ENCODE assay signal across 13 cellular contexts in the genomic region with DNA sequence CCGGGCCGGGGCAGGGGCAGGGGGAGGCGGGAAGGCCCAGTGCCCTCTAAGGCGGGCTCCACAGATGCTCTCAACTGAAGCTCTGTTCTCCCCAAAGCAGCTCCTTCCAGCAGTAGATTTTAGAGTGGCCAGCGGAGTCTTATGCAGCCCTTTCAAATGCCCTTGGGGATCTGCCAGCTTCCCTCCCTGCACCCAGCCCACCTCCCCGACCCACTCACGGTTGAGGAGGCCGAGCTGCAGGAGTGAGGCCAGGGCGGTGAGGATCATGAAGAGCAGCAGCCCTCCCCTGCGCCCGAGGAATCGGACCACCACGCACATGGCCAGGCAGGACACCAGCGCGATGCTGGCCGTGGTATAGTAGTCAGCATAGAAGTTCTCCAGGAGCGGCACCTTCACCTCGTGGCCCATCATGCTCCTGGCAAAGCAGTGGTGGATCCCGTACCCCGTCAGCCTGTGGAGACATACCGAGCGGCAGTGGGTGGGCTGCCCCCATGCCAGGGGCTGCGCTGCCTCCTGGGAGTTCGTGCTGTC.
"Had no signal": no experiment of that assay in that cellular context is flagged by ENCODE, and none has a peak within 500 bp of the region (broad histone marks: within the 10 kb centered on the region; RNA-seq: fewer than 3 reads in every experiment).

No MANE protein-coding gene starts in this region.

- H3K9me3 Mint-ChIP-seq: activated naive CD4-positive, alpha-beta T cell treated with anti-CD3 and anti-CD28 coated beads, Interleukin-2, amount 50 U/mL, for 24 hours; activated T-helper 2 cell treated with anti-CD3 and anti-CD28 coated beads, Interferon-gamma antibody, Interleukin-2, Interleukin-4, amounts not matched to agents 10 μg/mL and 5 μg/mL and 100 μg/mL, durations not matched to agents 14 hours and 24 hours and 36 hours; naive B cell had no signal

- DNase-seq: activated CD4-positive, alpha-beta T cell treated with anti-CD3 and anti-CD28 coated beads, Interleukin-2, amount 50 U/mL, for 1 hour; glutamatergic neuron; naive B cell; occipital lobe; stimulated activated CD4-positive, alpha-beta T cell treated with anti-CD3 and anti-CD28 coated beads, Interleukin-15, amount 100 ng/mL, for 24 hours; stimulated activated CD4-positive, alpha-beta T cell treated with anti-CD3 and anti-CD28 coated beads, Interleukin-4, amount 100 ng/mL, for 4 hours; T-helper 2 cell; upper lobe of left lung had no signal

- H3K27me3 ChIP-seq: esophagus muscularis mucosa, upper lobe of left lung had no signal

- H3K4me3 ChIP-seq: esophagus muscularis mucosa, lung, upper lobe of left lung had no signal

- FAIRE-seq: TTC549 had no signal

- H3K27ac ChIP-seq: esophagus muscularis mucosa, upper lobe of left lung had no signal

- H3K4me3 Mint-ChIP-seq: activated naive CD4-positive, alpha-beta T cell treated with anti-CD3 and anti-CD28 coated beads, Interleukin-2, amount 50 U/mL, for 24 hours; naive B cell had no signal

- H3K36me3 Mint-ChIP-seq: naive B cell had no signal

- H3K27me3 Mint-ChIP-seq: activated naive CD4-positive, alpha-beta T cell treated with anti-CD3 and anti-CD28 coated beads, Interleukin-2, amount 50 U/mL, for 24 hours; naive B cell had no signal

- H3K9me3 ChIP-seq: esophagus muscularis mucosa, upper lobe of left lung had no signal

- H3K4me1 Mint-ChIP-seq: activated naive CD4-positive, alpha-beta T cell treated with anti-CD3 and anti-CD28 coated beads, Interleukin-2, amount 50 U/mL, for 24 hours had no signal

- H3K27ac Mint-ChIP-seq: activated naive CD4-positive, alpha-beta T cell treated with anti-CD3 and anti-CD28 coated beads, Interleukin-2, amount 50 U/mL, for 24 hours; activated T-helper 2 cell treated with anti-CD3 and anti-CD28 coated beads, Interferon-gamma antibody, Interleukin-2, Interleukin-4, amounts not matched to agents 10 μg/mL and 5 μg/mL and 100 μg/mL, durations not matched to agents 14 hours and 24 hours and 36 hours had no signal
